8 cellular contexts compared by ENCODE assay signal in the genomic region with DNA sequence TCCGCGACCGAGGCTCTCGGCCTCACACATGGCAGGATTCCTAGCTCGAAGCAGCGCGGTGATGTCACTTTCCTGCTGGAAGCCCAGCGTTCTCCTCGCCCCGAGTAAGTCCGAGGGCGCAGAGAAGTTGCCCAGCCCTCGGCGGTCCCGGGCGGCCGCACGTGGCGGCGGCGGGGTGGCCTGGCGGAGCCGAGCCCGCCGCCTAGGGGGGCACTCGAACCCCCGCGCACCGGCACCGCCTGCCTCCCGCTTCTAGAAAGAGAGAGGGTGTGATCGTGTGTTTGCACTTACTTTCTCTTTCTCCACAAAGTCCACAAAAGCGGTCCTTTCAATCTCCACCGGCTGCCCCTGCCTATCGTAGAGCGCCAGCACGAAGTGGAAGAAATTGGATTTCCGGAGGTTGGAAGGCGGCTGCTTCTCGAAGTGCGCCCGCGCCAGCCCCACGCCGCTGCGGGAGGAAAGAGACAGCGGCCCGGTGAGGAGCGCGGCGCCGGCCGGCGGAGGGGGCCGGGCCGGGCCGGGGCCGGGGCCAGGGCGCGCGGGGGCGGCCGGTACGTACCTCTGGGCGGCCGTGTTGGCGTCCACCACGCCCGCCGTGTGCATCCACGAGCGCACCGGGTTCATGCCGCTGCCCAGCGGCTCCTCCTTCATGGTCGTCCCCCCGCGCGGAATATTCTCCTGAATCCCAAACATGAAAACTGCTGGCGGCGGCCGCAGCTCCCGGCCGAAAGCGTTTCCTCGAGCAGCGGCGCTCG. TPM values are rescaled to one million over a fixed set of nuclear protein-coding genes. Genes with fewer than 3 reads are reported as not detected.
DNase-seq lines count a peak whose midpoint lies in the region; ATAC-seq and TF ChIP-seq lines count a peak whose summit lies in the region.

No MANE protein-coding gene starts in this region.

- H3K27ac ChIP-seq in colonic mucosa: no peak overlapping the region

- peak overlapping the region; percentile 82 for H3K4me3 ChIP-seq in BE2C (ENCODE audit: low read depth, low read length)
- peak overlapping the region; percentile 18; the same call in 1 of the 2 replicates for H3K4me3 ChIP-seq in Jurkat, Clone E6-1 (ENCODE audit: low read length)
- peak overlapping the region; percentile 41 for H3K4me3 ChIP-seq in colonic mucosa

- peaks cover 79% of the 10 kb centered on the region for H3K27me3 Mint-ChIP-seq in mesothelial cell of epicardium (ENCODE audit: low read depth)

- H3K9ac ChIP-seq in colonic mucosa (ENCODE audit: low read depth in 2 of 2, low read length in 2 of 2): no peak overlapping the region

- DNase-seq in BE2C (peak; percentile 66), colonic mucosa (no peak), mesothelial cell of epicardium (ENCODE audit: low spot score in 2 of 2, unreplicated experiment in 2 of 2) (peak in 1 of 2 experiments; percentile 52), NCI-H2081 treated with DMSO at 0.1 percent for 48 hours (lab: John Stamatoyannopoulos, UW) (no peak), NCI-H1105 (lab: John Stamatoyannopoulos, UW) (no peak)
- DNase-seq in Jurkat, Clone E6-1 (ENCODE audit: low read depth, low spot score): no peak

- peaks cover 21% of the 10 kb centered on the region for H3K4me1 Mint-ChIP-seq in mesothelial cell of epicardium

- H3K9me3 Mint-ChIP-seq in mesothelial cell of epicardium: no peaks in the 10 kb centered on the region

- peak overlapping the region; percentile 61 for H3K27ac Mint-ChIP-seq in mesothelial cell of epicardium

- no peak for ATAC-seq in GM21737 (IDR thresholded peaks at IDR 0.05; ENCODE audit: unreplicated experiment)
- no peak for ATAC-seq in GM19467 (IDR thresholded peaks at IDR 0.05; ENCODE audit: unreplicated experiment)

- no peaks in the 10 kb centered on the region for H3K36me3 Mint-ChIP-seq in mesothelial cell of epicardium

- intact Hi-C loops in colonic mucosa (cut with DNase I): no loop called here

- H3K4me1 ChIP-seq in BE2C (no peaks in the 10 kb centered on the region; the same call in 1 of the 2 replicates), colonic mucosa (peaks cover 6% of the 10 kb centered on the region)

- H3K36me3 ChIP-seq in BE2C (peaks cover 15% of the 10 kb centered on the region), colonic mucosa (no peaks in the 10 kb centered on the region)

- peak overlapping the region; percentile 63 for H3K4me3 Mint-ChIP-seq in mesothelial cell of epicardium

- H3K9me3 ChIP-seq in BE2C (no peaks in the 10 kb centered on the region), colonic mucosa (no peaks in the 10 kb centered on the region)

- TF ChIP-seq CTCF in BE2C (IDR thresholded peaks at IDR 0.05; ENCODE audit: low read depth, low read length): no peak
- no peak for TF ChIP-seq CTCF in colonic mucosa (IDR thresholded peaks at IDR 0.05)
- no peak for TF ChIP-seq CTCF in mesothelial cell of epicardium (IDR thresholded peaks at IDR 0.05; ENCODE audit: unreplicated experiment)

- H3K27me3 ChIP-seq in BE2C (peaks cover 38% of the 10 kb centered on the region), colonic mucosa (peaks cover 96% of the 10 kb centered on the region)

RNA-seq across cellular contexts. Expression of gene EBF3, which starts 0.8 kb away (rescaled TPM):
- 16.9 TPM for polyA plus RNA-seq in BE2C (2012; ENCODE audit: insufficient read depth, insufficient read length, low read depth)
- polyA plus RNA-seq in Jurkat, Clone E6-1 (2012; ENCODE audit: insufficient read depth, insufficient read length): 0.42 TPM
- total RNA-seq in colonic mucosa: under 1 TPM; 0.12 to 0.80 TPM
- total RNA-seq in mesothelial cell of epicardium: 1.1 to 1.4 TPM (median 1.2 TPM) in 3 replicates

Comparison
In these comparisons a context has a peak if more than half of its experiments do, and no peak if none do; other contexts are left out.
1. H3K4me3 ChIP-seq: peak in every context shown above with its lines; median percentile 82 in BE2C; 41 in colonic mucosa; 18 in Jurkat, Clone E6-1.